ENCODE assay signal across 21 cellular contexts in genomic region chr12:78721906-78722305, GRCh38.
DNase-seq lines count a peak whose midpoint lies in the region; ATAC-seq and TF ChIP-seq lines count a peak whose summit lies in the region.
"Had no signal": no experiment of that assay in that cellular context is flagged by ENCODE, and none has a peak within 500 bp of the region (broad histone marks: within the 10 kb centered on the region; RNA-seq: fewer than 3 reads in every experiment).

No MANE protein-coding gene starts in this region.

- intact Hi-C loops in A673 (cut with micrococcal nuclease; ENCODE audit: unreplicated experiment): loop anchor here (10.0 kb wide), 1 partner anchor 453 kb away; no protein-coding TSS in a partner anchor
- intact Hi-C loops in thyroid gland (cut with DNase I): no loop called here
- intact Hi-C loops in stomach (cut with DNase I; ENCODE audit: low total_unique reads): no loop called here

- H3K27ac ChIP-seq in A673 (ENCODE audit: low read depth, low read length, poor library complexity, severe bottlenecking) (peak overlapping the region; percentile 56), OCI-LY3 (ENCODE audit: low read length) (no peak overlapping the region), thyroid gland (no peak overlapping the region), stomach (no peak overlapping the region)
- H3K27ac ChIP-seq: SJCRH30 had no signal

- BruUV-seq in A673 (replicated peaks; lab: Mats Ljungman, UMichigan): no TSS peak

- H2AFZ ChIP-seq in OCI-LY3 (ENCODE audit: low read depth, low read length): peak overlapping the region; percentile 54; the same call in 1 of the 2 replicates

- no peak overlapping the region for H3K4me2 ChIP-seq in OCI-LY3 (ENCODE audit: low read length)

- POLR2A ChIA-PET in A673 (lab: Charles Lee; ENCODE audit: low non-redundant PET): no interaction called here

- H3K4me3 ChIP-seq in A673 (ENCODE audit: low read depth, low read length, poor library complexity, severe bottlenecking) (no peak overlapping the region), OCI-LY3 (ENCODE audit: low read length) (no peak overlapping the region), thyroid gland (replicated peaks in 1 of 3) (no peak overlapping the region), stomach (no peak overlapping the region)
- H3K4me3 ChIP-seq: SJCRH30 had no signal

- no peaks in the 10 kb centered on the region for H3K9me3 ChIP-seq in A673 (ENCODE audit: low read depth, low read length, poor library complexity, severe bottlenecking)
- H3K9me3 ChIP-seq in OCI-LY3 (ENCODE audit: insufficient read depth, low read length): no peaks in the 10 kb centered on the region
- no peaks in the 10 kb centered on the region for H3K9me3 ChIP-seq in thyroid gland
- H3K9me3 ChIP-seq in stomach: no peaks in the 10 kb centered on the region
- H3K9me3 ChIP-seq: SJCRH30 had no signal

- CTCF ChIA-PET in A673 (lab: Charles Lee): no interaction called here

- H3K36me3 ChIP-seq in A673 (ENCODE audit: insufficient read depth, low read length, poor library complexity, severe bottlenecking) (no peaks in the 10 kb centered on the region), OCI-LY3 (replicated peaks; ENCODE audit: low read depth, low read length) (no peaks in the 10 kb centered on the region), thyroid gland (no peaks in the 10 kb centered on the region), stomach (no peaks in the 10 kb centered on the region)
- H3K36me3 ChIP-seq: BE2C, SJCRH30 had no signal

- TF ChIP-seq POLR2A in thyroid gland (IDR thresholded peaks at IDR 0.05) (no peak), stomach (IDR thresholded peaks at IDR 0.05) (no peak)

- peak; percentile 64 for DNase-seq in A673 (ENCODE audit: low spot score)
- DNase-seq in glomerular endothelial cell (ENCODE audit: extremely low read depth, low read depth, low spot score): peak; percentile 25
- DNase-seq in NCI-H345 (lab: John Stamatoyannopoulos, UW): no peak
- no peak for DNase-seq in thyroid gland
- no peak for DNase-seq in HT-29 (ENCODE audit: low spot score)
- DNase-seq in stomach: no peak
- DNase-seq: BE2C, EL, H7, HFFc6, Karpas-422, MV-4-11, NCI-H1105 treated with DMSO at 0.1 percent for 48 hours, NCI-H1694 treated with DMSO at 0.1 percent for 48 hours, NCI-H2081 treated with DMSO at 0.1 percent for 48 hours, NCI-H748 treated with DMSO at 0.1 percent for 48 hours, SJCRH30, SW 1271 had no signal

- H3K9ac ChIP-seq in OCI-LY3 (ENCODE audit: low read length): no peak overlapping the region

- H4K20me1 ChIP-seq in OCI-LY3 (ENCODE audit: insufficient read depth, low read length): no peaks in the 10 kb centered on the region

- H3K27me3 ChIP-seq in A673 (replicated peaks; ENCODE audit: insufficient read depth, low read depth, low read length, poor library complexity) (no peaks in the 10 kb centered on the region), OCI-LY3 (ENCODE audit: low read depth, low read length) (no peaks in the 10 kb centered on the region), thyroid gland (no peaks in the 10 kb centered on the region), stomach (no peaks in the 10 kb centered on the region)
- H3K27me3 ChIP-seq: BE2C, SJCRH30 had no signal

- no peaks in the 10 kb centered on the region for H3K79me2 ChIP-seq in OCI-LY3 (ENCODE audit: low read length)

- TF ChIP-seq EP300 in stomach (IDR thresholded peaks at IDR 0.05): no peak

- H3K4me1 ChIP-seq in A673 (ENCODE audit: insufficient read depth, low read length, poor library complexity, severe bottlenecking): peaks cover 60% of the 10 kb centered on the region
- H3K4me1 ChIP-seq in OCI-LY3 (ENCODE audit: low read length): no peaks in the 10 kb centered on the region
- no peaks in the 10 kb centered on the region for H3K4me1 ChIP-seq in thyroid gland
- H3K4me1 ChIP-seq in stomach: no peaks in the 10 kb centered on the region

- peak; percentile 35 for ATAC-seq in GM18868 (IDR thresholded peaks at IDR 0.05; ENCODE audit: unreplicated experiment)
- ATAC-seq: Panc1 had no signal

- no peak for TF ChIP-seq CTCF in A673 (conservative IDR thresholded peaks at IDR 0.05; ENCODE audit: low read depth, low read length)
- no peak for TF ChIP-seq CTCF in OCI-LY3 (IDR thresholded peaks at IDR 0.05; ENCODE audit: low read depth, low read length)
- no peak for TF ChIP-seq CTCF in thyroid gland (IDR thresholded peaks at IDR 0.05)
- no peak for TF ChIP-seq CTCF in stomach (IDR thresholded peaks at IDR 0.05)

Comparison
In these comparisons a context has a peak if more than half of its experiments do, and no peak if none do; other contexts are left out.
1. DNase-seq: peak in A673 (single experiment) and glomerular endothelial cell (single experiment); none in NCI-H345 (single experiment), thyroid gland (0 of 2), HT-29 (single experiment) and stomach (single experiment).